In the genomic region with DNA sequence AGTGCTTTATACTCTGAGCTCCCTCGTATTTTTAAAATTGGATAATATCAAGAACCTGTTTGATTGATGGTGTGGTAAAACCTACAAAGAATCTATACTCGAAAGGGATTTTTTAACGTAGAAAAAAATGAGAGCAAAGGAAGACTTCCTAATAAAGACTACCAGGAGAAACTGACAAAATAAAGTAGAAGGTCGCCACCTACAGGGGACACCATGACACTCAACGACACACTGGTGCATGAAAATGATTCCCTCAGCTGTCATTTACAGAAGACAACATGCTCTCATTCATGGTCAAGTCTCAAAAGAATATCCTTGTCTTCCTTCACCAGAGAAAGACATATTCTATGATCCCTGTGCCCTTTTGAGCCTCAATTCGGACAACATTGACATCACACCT, we compare ENCODE assay signal across 8 cellular contexts. TPM values are rescaled to one million over a fixed set of nuclear protein-coding genes. Genes with fewer than 3 reads are reported as not detected.
DNase-seq lines count a peak whose midpoint lies in the region; ATAC-seq and TF ChIP-seq lines count a peak whose summit lies in the region.

No MANE protein-coding gene starts in this region.

- peaks cover 11% of the 10 kb centered on the region for H3K79me2 ChIP-seq in neural cell (replicated peaks; ENCODE audit: insufficient read depth, low read length)

- H3K27me3 Mint-ChIP-seq in activated CD4-positive, alpha-beta T cell treated with anti-CD3 and anti-CD28 coated beads, Interleukin-2, amount 10 ng/mL, durations not matched to agents 24 days and 14 days = peaks cover 23% of the 10 kb centered on the region

- peak; percentile 59 for ATAC-seq in esophagus mucosa
- ATAC-seq in GM18502 (IDR thresholded peaks at IDR 0.05; ENCODE audit: poor library complexity, unreplicated experiment) = no peak
- ATAC-seq in HG02884 (IDR thresholded peaks at IDR 0.05; ENCODE audit: unreplicated experiment) = no peak

- H3K9ac ChIP-seq in neural cell (ENCODE audit: low read length) = no peak overlapping the region

- H3K9me3 ChIP-seq in neural cell (ENCODE audit: low read length) = no peaks in the 10 kb centered on the region

- peak; percentile 44 for TF ChIP-seq RAD21 in neural cell (conservative IDR thresholded peaks at IDR 0.05)

- no peak overlapping the region for H3K27ac Mint-ChIP-seq in activated CD4-positive, alpha-beta T cell treated with anti-CD3 and anti-CD28 coated beads, Interleukin-2, amount 10 ng/mL, durations not matched to agents 24 days and 14 days

- H4K20me1 ChIP-seq in neural cell (ENCODE audit: insufficient read depth) = no peaks in the 10 kb centered on the region

- H3K4me1 Mint-ChIP-seq in activated CD4-positive, alpha-beta T cell treated with anti-CD3 and anti-CD28 coated beads, Interleukin-2, amount 10 ng/mL, durations not matched to agents 24 days and 14 days = peaks cover 1% of the 10 kb centered on the region

- H3K9me2 ChIP-seq in neural cell (ENCODE audit: insufficient read depth, low read length) = no peaks in the 10 kb centered on the region

- no peaks in the 10 kb centered on the region for H3K36me3 Mint-ChIP-seq in activated CD4-positive, alpha-beta T cell treated with anti-CD3 and anti-CD28 coated beads, Interleukin-2, amount 10 ng/mL, durations not matched to agents 24 days and 14 days (ENCODE audit: low read depth)

- H3K36me3 ChIP-seq in neural cell (ENCODE audit: insufficient read depth, low read length) = no peaks in the 10 kb centered on the region

- no peak overlapping the region for H3K27ac ChIP-seq in neural cell (ENCODE audit: low read length)

- no peaks in the 10 kb centered on the region for H3F3A ChIP-seq in neural cell (ENCODE audit: insufficient read depth, low read length, poor library complexity, severe bottlenecking)

- no peak overlapping the region for H2AFZ ChIP-seq in neural cell (ENCODE audit: low read depth, low read length)

- no peaks in the 10 kb centered on the region for H3K9me3 Mint-ChIP-seq in activated CD4-positive, alpha-beta T cell treated with anti-CD3 and anti-CD28 coated beads, Interleukin-2, amount 10 ng/mL, durations not matched to agents 24 days and 14 days

- H3K4me3 ChIP-seq in neural cell (ENCODE audit: low read length) = no peak overlapping the region

- intact Hi-C loops in activated CD4-positive, alpha-beta T cell treated with anti-CD3 and anti-CD28 coated beads, Interleukin-2, amount 10 ng/mL, durations not matched to agents 24 days and 14 days (cut with micrococcal nuclease) = loop anchor here (1.0 to 2.0 kb wide), 2 partner anchors 80 to 393 kb away; no protein-coding TSS in a partner anchor

- peak; percentile 22 for DNase-seq in activated CD8-positive, alpha-beta memory T cell treated with anti-CD3 and anti-CD28 coated beads, Interleukin-2, amount 50 U/mL, for 4 hours
- DNase-seq in activated CD8-positive, alpha-beta memory T cell treated with anti-CD3 and anti-CD28 coated beads, Interleukin-2, amount 50 U/mL, for 48 hours = no peak
- peak; percentile 24 for DNase-seq in NCI-H128 (lab: John Stamatoyannopoulos, UW; ENCODE audit: unreplicated experiment)
- DNase-seq in activated CD4-positive, alpha-beta T cell treated with anti-CD3 and anti-CD28 coated beads, Interleukin-2, amount 10 ng/mL, durations not matched to agents 24 days and 14 days = peak; percentile 83

- H3K4me3 Mint-ChIP-seq in activated CD4-positive, alpha-beta T cell treated with anti-CD3 and anti-CD28 coated beads, Interleukin-2, amount 10 ng/mL, durations not matched to agents 24 days and 14 days = no peak overlapping the region

- peak; percentile 58 for TF ChIP-seq CTCF in neural cell (IDR thresholded peaks at IDR 0.05; ENCODE audit: poor library complexity, severe bottlenecking)

- no peak for TF ChIP-seq EP300 in neural cell (conservative IDR thresholded peaks at IDR 0.05; ENCODE audit: poor library complexity, severe bottlenecking)

- H3K27me3 ChIP-seq in neural cell (ENCODE audit: insufficient read depth, low read depth, low read length) = no peaks in the 10 kb centered on the region

- no peak overlapping the region for H3K4me2 ChIP-seq in neural cell (ENCODE audit: low read length)

TF ChIP-seq in neural cell, 6 proteins besides CTCF, POLR2A, EP300 and RAD21:
- TF ChIP-seq SMC3 (conservative IDR thresholded peaks at IDR 0.05; ENCODE audit: poor library complexity) = peak; percentile 42
- no peak for TF ChIP-seq TAF1 (IDR thresholded peaks at IDR 0.05; ENCODE audit: low read depth)

RNA-seq across cellular contexts. Expression of gene NHSL1, which starts 10.1 kb away (rescaled TPM):
- 0.26 and 0.63 TPM in 2 replicates for total RNA-seq in activated CD4-positive, alpha-beta T cell treated with anti-CD3 and anti-CD28 coated beads, Interleukin-2, amount 10 ng/mL, durations not matched to agents 24 days and 14 days
- total RNA-seq in esophagus mucosa = 34.8 TPM
- polyA plus RNA-seq in neural cell = 1.5 and 2.4 TPM in 2 replicates
- polyA minus RNA-seq in neural cell = 5.8 and 10.3 TPM in 2 replicates

Comparison
In these comparisons a context has a peak if more than half of its experiments do, and no peak if none do; other contexts are left out.
1. RNA of gene NHSL1, which starts 10.1 kb away (total RNA-seq): 34.8 TPM in esophagus mucosa (single experiment); 0.26 to 0.63 TPM in activated CD4-positive, alpha-beta T cell treated with anti-CD3 and anti-CD28 coated beads, Interleukin-2, amount 10 ng/mL, durations not matched to agents 24 days and 14 days; every median in the first group is over 10 times any median in the second.